14 cellular contexts compared by ENCODE assay signal in genomic region chr22:41661088-41661487, GRCh38. TPM values are rescaled to one million over a fixed set of nuclear protein-coding genes. Genes with fewer than 3 reads are reported as not detected.
DNase-seq lines count a peak whose midpoint lies in the region; ATAC-seq and TF ChIP-seq lines count a peak whose summit lies in the region.
"Had no signal": no experiment of that assay in that cellular context is flagged by ENCODE, and none has a peak within 500 bp of the region (broad histone marks: within the 10 kb centered on the region; RNA-seq: fewer than 3 reads in every experiment).

No MANE protein-coding gene starts in this region.

- H3K27ac ChIP-seq in left ventricle myocardium inferior (replicated peaks) (peak overlapping the region; percentile 88), SK-N-SH (ENCODE audit: low read depth in 2 of 2, low read length in 1 of 2) (no peak overlapping the region)

- no peaks in the 10 kb centered on the region for H3K27me3 ChIP-seq in left ventricle myocardium inferior (ENCODE audit: low read depth)
- no peaks in the 10 kb centered on the region for H3K27me3 ChIP-seq in SK-N-SH (ENCODE audit: insufficient read depth)

- H3K4me3 ChIP-seq in left ventricle myocardium inferior (no peak overlapping the region), SK-N-SH (ENCODE audit: low read depth in 2 of 2, low read length in 1 of 2) (no peak overlapping the region)

- H3K4me1 ChIP-seq in left ventricle myocardium inferior (peaks cover 23% of the 10 kb centered on the region), SK-N-SH (ENCODE audit: control insufficient read depth in 1 of 2, insufficient read depth in 2 of 2, low read depth in 1 of 2, low read length in 1 of 2) (no peaks in the 10 kb centered on the region)

- intact Hi-C loops in left ventricle myocardium inferior (cut with micrococcal nuclease) = no loop called here
- intact Hi-C loops in left ventricle myocardium superior (cut with micrococcal nuclease) = no loop called here

- TF ChIP-seq RAD21 in SK-N-SH (IDR thresholded peaks at IDR 0.05; ENCODE audit: low read length) = no peak

- no peaks in the 10 kb centered on the region for H3K9me3 Mint-ChIP-seq in activated naive CD8-positive, alpha-beta T cell treated with anti-CD3 and anti-CD28 coated beads, Interleukin-2, amount 50 U/mL, for 24 hours
- no peaks in the 10 kb centered on the region for H3K9me3 Mint-ChIP-seq in nephron progenitor cell

- H3K27ac Mint-ChIP-seq in activated naive CD8-positive, alpha-beta T cell treated with anti-CD3 and anti-CD28 coated beads, Interleukin-2, amount 50 U/mL, for 24 hours = peak overlapping the region; percentile 43
- no peak overlapping the region for H3K27ac Mint-ChIP-seq in nephron progenitor cell

- H3K36me3 ChIP-seq in left ventricle myocardium inferior (peaks cover 93% of the 10 kb centered on the region), SK-N-SH (replicated peaks in 1 of 2; ENCODE audit: control insufficient read depth in 1 of 2, insufficient read depth in 2 of 2, low read length in 1 of 2) (peaks cover 16 to 34% of the 10 kb centered on the region in 2 experiments)

- DNase-seq in left ventricle myocardium inferior = no peak
- DNase-seq in left ventricle myocardium superior = no peak
- DNase-seq in activated naive CD8-positive, alpha-beta T cell treated with anti-CD3 and anti-CD28 coated beads, Interleukin-2, amount 50 U/mL, for 24 hours = no peak
- DNase-seq in iris pigment epithelial cell (ENCODE audit: low read depth) = peak; percentile 34
- DNase-seq in SK-N-SH = no peak
- no peak for DNase-seq in nephron progenitor cell
- DNase-seq: CD8-positive, alpha-beta memory T cell; GOT3; NCI-H146; NCI-H2107; NCI-H345; NCI-H526 treated with DMSO at 0.1 percent for 48 hours; PC-3 had no signal

- H3K9me3 ChIP-seq in left ventricle myocardium inferior (replicated peaks) (no peaks in the 10 kb centered on the region), SK-N-SH (no peaks in the 10 kb centered on the region)

- POLR2A ChIA-PET in SK-N-SH (lab: Yijun Ruan, JAX) = no interaction called here

- H4K20me1 ChIP-seq in SK-N-SH (ENCODE audit: insufficient read depth) = no peaks in the 10 kb centered on the region

- WGBS in SK-N-SH (ENCODE audit: low lambda C conversion rate) = 96% methylated on average over 3 of the region's 3 CpGs

- CTCF ChIA-PET in SK-N-SH (lab: Yijun Ruan, JAX) = no interaction called here

- H3F3A ChIP-seq in SK-N-SH (replicated peaks; ENCODE audit: insufficient read depth) = no peaks in the 10 kb centered on the region

- H3K27me3 Mint-ChIP-seq in activated naive CD8-positive, alpha-beta T cell treated with anti-CD3 and anti-CD28 coated beads, Interleukin-2, amount 50 U/mL, for 24 hours = no peaks in the 10 kb centered on the region
- no peaks in the 10 kb centered on the region for H3K27me3 Mint-ChIP-seq in nephron progenitor cell (ENCODE audit: low read depth, poor library complexity)
- H3K27me3 Mint-ChIP-seq: CD8-positive, alpha-beta memory T cell had no signal

- no peak overlapping the region for H3K9ac ChIP-seq in SK-N-SH

- no peaks in the 10 kb centered on the region for H3K4me1 Mint-ChIP-seq in activated naive CD8-positive, alpha-beta T cell treated with anti-CD3 and anti-CD28 coated beads, Interleukin-2, amount 50 U/mL, for 24 hours
- no peaks in the 10 kb centered on the region for H3K4me1 Mint-ChIP-seq in nephron progenitor cell

- no peak for TF ChIP-seq EP300 in SK-N-SH (IDR thresholded peaks at IDR 0.05; ENCODE audit: borderline replicate concordance in 1 of 2, low read depth in 1 of 2, low read length in 1 of 2)

- ATAC-seq in left ventricle myocardium superior (no peak), HG02588 (IDR thresholded peaks at IDR 0.05; ENCODE audit: unreplicated experiment) (no peak)
- ATAC-seq in activated naive CD8-positive, alpha-beta T cell treated with anti-CD3 and anti-CD28 coated beads, Interleukin-2, amount 50 U/mL, for 24 hours = no peak
- ATAC-seq: PC-3 had no signal

- peaks cover 59% of the 10 kb centered on the region for H3K36me3 Mint-ChIP-seq in activated naive CD8-positive, alpha-beta T cell treated with anti-CD3 and anti-CD28 coated beads, Interleukin-2, amount 50 U/mL, for 24 hours (ENCODE audit: low read depth)
- H3K36me3 Mint-ChIP-seq in nephron progenitor cell (ENCODE audit: low read depth) = peaks cover 62% of the 10 kb centered on the region

- no peak overlapping the region for H2AFZ ChIP-seq in SK-N-SH (ENCODE audit: low read depth)

- no peak overlapping the region for H3K4me3 Mint-ChIP-seq in activated naive CD8-positive, alpha-beta T cell treated with anti-CD3 and anti-CD28 coated beads, Interleukin-2, amount 50 U/mL, for 24 hours
- no peak overlapping the region for H3K4me3 Mint-ChIP-seq in nephron progenitor cell
- H3K4me3 Mint-ChIP-seq: CD8-positive, alpha-beta memory T cell had no signal

- H3K9me2 ChIP-seq in SK-N-SH = no peaks in the 10 kb centered on the region

- TF ChIP-seq CTCF in left ventricle myocardium inferior (IDR thresholded peaks at IDR 0.05; ENCODE audit: borderline replicate concordance) (no peak), SK-N-SH (IDR thresholded peaks at IDR 0.05) (no peak), nephron progenitor cell (IDR thresholded peaks at IDR 0.05) (no peak)

- no peaks in the 10 kb centered on the region for H3K79me2 ChIP-seq in SK-N-SH (ENCODE audit: insufficient read depth)

- H3K4me2 ChIP-seq in SK-N-SH = no peak overlapping the region

TF ChIP-seq in SK-N-SH, 30 proteins besides CTCF, POLR2A, EP300 and RAD21 (continues in another document):
- TF ChIP-seq RFX5 (IDR thresholded peaks at IDR 0.05; ENCODE audit: low read length) = no peak
- no peak for TF ChIP-seq PBX3 (IDR thresholded peaks at IDR 0.05)
- no peak for TF ChIP-seq TAF1 (IDR thresholded peaks at IDR 0.05; ENCODE audit: borderline replicate concordance, low read depth, low read length)
- no peak for TF ChIP-seq GATA2 (CRISPR knock-in tag; IDR thresholded peaks at IDR 0.05)
- TF ChIP-seq REST (IDR thresholded peaks at IDR 0.05; ENCODE audit: low read depth, low read length) = no peak
- no peak for TF ChIP-seq CHD2 (IDR thresholded peaks at IDR 0.05; ENCODE audit: low read length, partially characterized antibody)
- no peak for TF ChIP-seq FOSL2 (IDR thresholded peaks at IDR 0.05; ENCODE audit: borderline replicate concordance, low read depth)
- no peak for TF ChIP-seq FOXM1 (IDR thresholded peaks at IDR 0.05; ENCODE audit: low read depth)

RNA-seq across cellular contexts. Expression of gene SNU13, which starts 27.6 kb away (rescaled TPM):
- 197 TPM for total RNA-seq in left ventricle myocardium inferior
- 229 TPM for total RNA-seq in left ventricle myocardium superior
- 273 and 282 TPM in 2 replicates for polyA plus RNA-seq in SK-N-SH (2012; rRNA removed)
- polyA plus RNA-seq in SK-N-SH (2012; cell fraction: cytosol; rRNA removed) = 227 and 250 TPM in 2 replicates
- polyA plus RNA-seq in SK-N-SH (2012; cell fraction: nucleus; rRNA removed) = 109 and 112 TPM in 2 replicates

RNA-seq across cellular contexts. Expression of gene MEI1, which starts 38.2 kb away (rescaled TPM):
- total RNA-seq in left ventricle myocardium inferior = 0.74 TPM
- 0.57 TPM for total RNA-seq in left ventricle myocardium superior
- polyA plus RNA-seq in SK-N-SH (2012; rRNA removed) = not detected in 2 replicates
- 0.01 and 0.04 TPM in 2 replicates for polyA plus RNA-seq in SK-N-SH (2012; cell fraction: cytosol; rRNA removed)
- 0.05 and 0.18 TPM in 2 replicates for polyA plus RNA-seq in SK-N-SH (2012; cell fraction: nucleus; rRNA removed)

RNA-seq across cellular contexts. Expression of gene XRCC6, which starts 40.0 kb away (rescaled TPM):
- total RNA-seq in left ventricle myocardium inferior (155 TPM), left ventricle myocardium superior (172 TPM)
- 78.1 and 79.0 TPM in 2 replicates for polyA plus RNA-seq in SK-N-SH (2012; rRNA removed)
- 91.8 and 99.0 TPM in 2 replicates for polyA plus RNA-seq in SK-N-SH (2012; cell fraction: cytosol; rRNA removed)
- polyA plus RNA-seq in SK-N-SH (2012; cell fraction: nucleus; rRNA removed) = 53.7 and 58.9 TPM in 2 replicates

RNA-seq across cellular contexts. Expression of gene DESI1, which starts 40.2 kb away (rescaled TPM):
- 46.2 TPM for total RNA-seq in left ventricle myocardium inferior
- 53.6 TPM for total RNA-seq in left ventricle myocardium superior
- polyA plus RNA-seq in SK-N-SH (2012; rRNA removed) = 8.2 and 12.7 TPM in 2 replicates
- polyA plus RNA-seq in SK-N-SH (2012; cell fraction: cytosol; rRNA removed) = 6.4 and 7.9 TPM in 2 replicates
- 11.7 and 20.5 TPM in 2 replicates for polyA plus RNA-seq in SK-N-SH (2012; cell fraction: nucleus; rRNA removed)
